1 cellular context compared by ENCODE assay signal in genomic region chr12:92363295-92364146, GRCh38.
TF ChIP-seq lines count a peak whose summit lies in the region.

No MANE protein-coding gene starts in this region.

TF ChIP-seq in GM12878, 131 proteins besides CTCF, POLR2A, EP300 and RAD21 (continued from another document and continues in another):
- TF ChIP-seq, protein P1, sequence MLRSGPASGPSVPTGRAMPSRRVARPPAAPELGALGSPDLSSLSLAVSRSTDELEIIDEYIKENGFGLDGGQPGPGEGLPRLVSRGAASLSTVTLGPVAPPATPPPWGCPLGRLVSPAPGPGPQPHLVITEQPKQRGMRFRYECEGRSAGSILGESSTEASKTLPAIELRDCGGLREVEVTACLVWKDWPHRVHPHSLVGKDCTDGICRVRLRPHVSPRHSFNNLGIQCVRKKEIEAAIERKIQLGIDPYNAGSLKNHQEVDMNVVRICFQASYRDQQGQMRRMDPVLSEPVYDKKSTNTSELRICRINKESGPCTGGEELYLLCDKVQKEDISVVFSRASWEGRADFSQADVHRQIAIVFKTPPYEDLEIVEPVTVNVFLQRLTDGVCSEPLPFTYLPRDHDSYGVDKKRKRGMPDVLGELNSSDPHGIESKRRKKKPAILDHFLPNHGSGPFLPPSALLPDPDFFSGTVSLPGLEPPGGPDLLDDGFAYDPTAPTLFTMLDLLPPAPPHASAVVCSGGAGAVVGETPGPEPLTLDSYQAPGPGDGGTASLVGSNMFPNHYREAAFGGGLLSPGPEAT (IDR thresholded peaks at IDR 0.05; ENCODE audit: low read depth), result peak; percentile 90
- TF ChIP-seq CEBPZ (IDR thresholded peaks at IDR 0.05; ENCODE audit: low read depth, low read length), result no peak
- no peak; the same call in 1 of the 2 replicates for TF ChIP-seq RAD51 (IDR thresholded peaks at IDR 0.05)
- TF ChIP-seq HSF1 (IDR thresholded peaks at IDR 0.05; ENCODE audit: low read depth, low read length), result no peak
- TF ChIP-seq, protein P2, sequence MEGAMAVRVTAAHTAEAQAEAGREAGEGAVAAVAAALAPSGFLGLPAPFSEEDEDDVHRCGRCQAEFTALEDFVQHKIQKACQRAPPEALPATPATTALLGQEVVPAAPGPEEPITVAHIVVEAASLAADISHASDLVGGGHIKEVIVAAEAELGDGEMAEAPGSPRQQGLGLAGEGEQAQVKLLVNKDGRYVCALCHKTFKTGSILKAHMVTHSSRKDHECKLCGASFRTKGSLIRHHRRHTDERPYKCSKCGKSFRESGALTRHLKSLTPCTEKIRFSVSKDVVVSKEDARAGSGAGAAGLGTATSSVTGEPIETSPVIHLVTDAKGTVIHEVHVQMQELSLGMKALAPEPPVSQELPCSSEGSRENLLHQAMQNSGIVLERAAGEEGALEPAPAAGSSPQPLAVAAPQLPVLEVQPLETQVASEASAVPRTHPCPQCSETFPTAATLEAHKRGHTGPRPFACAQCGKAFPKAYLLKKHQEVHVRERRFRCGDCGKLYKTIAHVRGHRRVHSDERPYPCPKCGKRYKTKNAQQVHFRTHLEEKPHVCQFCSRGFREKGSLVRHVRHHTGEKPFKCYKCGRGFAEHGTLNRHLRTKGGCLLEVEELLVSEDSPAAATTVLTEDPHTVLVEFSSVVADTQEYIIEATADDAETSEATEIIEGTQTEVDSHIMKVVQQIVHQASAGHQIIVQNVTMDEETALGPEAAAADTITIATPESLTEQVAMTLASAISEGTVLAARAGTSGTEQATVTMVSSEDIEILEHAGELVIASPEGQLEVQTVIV (IDR thresholded peaks at IDR 0.05; ENCODE audit: borderline replicate concordance, partially characterized antibody), result no peak
- 0 out of 4 replicates have a peak, but pooled peaks of 1 of the 2 experiments have one; percentile 35 for TF ChIP-seq CEBPB (IDR thresholded peaks at IDR 0.05; ENCODE audit: borderline replicate concordance in 1 of 2, low read depth in 2 of 2, low read length in 2 of 2)
- no peak for TF ChIP-seq HDAC2 (IDR thresholded peaks at IDR 0.05)
- peak; percentile 46; the same call in 1 of the 2 replicates for TF ChIP-seq MXI1 (IDR thresholded peaks at IDR 0.05; ENCODE audit: low read depth, low read length)
- TF ChIP-seq SMAD1 (IDR thresholded peaks at IDR 0.05; ENCODE audit: low read depth, partially characterized antibody), result peak; percentile 46
- no peak for TF ChIP-seq NR2C2 (IDR thresholded peaks at IDR 0.05; ENCODE audit: borderline replicate concordance, control insufficient read depth, insufficient read length, low read depth)
- no peak for TF ChIP-seq HCFC1 (IDR thresholded peaks at IDR 0.05; ENCODE audit: low read length)
- peak; percentile 90 for TF ChIP-seq TCF12 (IDR thresholded peaks at IDR 0.05; ENCODE audit: low read depth, low read length)
- no peak for TF ChIP-seq CHD4 (IDR thresholded peaks at IDR 0.05)
- TF ChIP-seq, protein P3, sequence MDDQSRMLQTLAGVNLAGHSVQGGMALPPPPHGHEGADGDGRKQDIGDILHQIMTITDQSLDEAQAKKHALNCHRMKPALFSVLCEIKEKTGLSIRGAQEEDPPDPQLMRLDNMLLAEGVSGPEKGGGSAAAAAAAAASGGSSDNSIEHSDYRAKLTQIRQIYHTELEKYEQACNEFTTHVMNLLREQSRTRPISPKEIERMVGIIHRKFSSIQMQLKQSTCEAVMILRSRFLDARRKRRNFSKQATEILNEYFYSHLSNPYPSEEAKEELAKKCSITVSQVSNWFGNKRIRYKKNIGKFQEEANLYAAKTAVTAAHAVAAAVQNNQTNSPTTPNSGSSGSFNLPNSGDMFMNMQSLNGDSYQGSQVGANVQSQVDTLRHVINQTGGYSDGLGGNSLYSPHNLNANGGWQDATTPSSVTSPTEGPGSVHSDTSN (IDR thresholded peaks at IDR 0.05; ENCODE audit: insufficient replicate concordance, low read depth, low read length), result no peak
- TF ChIP-seq ZNF687 (IDR thresholded peaks at IDR 0.05), result peak; percentile 95
- TF ChIP-seq PAX5 (IDR thresholded peaks at IDR 0.05; ENCODE audit: borderline replicate concordance, low read depth, low read length), result peak; percentile 68; the same call in 1 of the 2 replicates
- TF ChIP-seq, protein P4, sequence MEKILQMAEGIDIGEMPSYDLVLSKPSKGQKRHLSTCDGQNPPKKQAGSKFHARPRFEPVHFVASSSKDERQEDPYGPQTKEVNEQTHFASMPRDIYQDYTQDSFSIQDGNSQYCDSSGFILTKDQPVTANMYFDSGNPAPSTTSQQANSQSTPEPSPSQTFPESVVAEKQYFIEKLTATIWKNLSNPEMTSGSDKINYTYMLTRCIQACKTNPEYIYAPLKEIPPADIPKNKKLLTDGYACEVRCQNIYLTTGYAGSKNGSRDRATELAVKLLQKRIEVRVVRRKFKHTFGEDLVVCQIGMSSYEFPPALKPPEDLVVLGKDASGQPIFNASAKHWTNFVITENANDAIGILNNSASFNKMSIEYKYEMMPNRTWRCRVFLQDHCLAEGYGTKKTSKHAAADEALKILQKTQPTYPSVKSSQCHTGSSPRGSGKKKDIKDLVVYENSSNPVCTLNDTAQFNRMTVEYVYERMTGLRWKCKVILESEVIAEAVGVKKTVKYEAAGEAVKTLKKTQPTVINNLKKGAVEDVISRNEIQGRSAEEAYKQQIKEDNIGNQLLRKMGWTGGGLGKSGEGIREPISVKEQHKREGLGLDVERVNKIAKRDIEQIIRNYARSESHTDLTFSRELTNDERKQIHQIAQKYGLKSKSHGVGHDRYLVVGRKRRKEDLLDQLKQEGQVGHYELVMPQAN (conservative IDR thresholded peaks at IDR 0.05), result 0 out of 2 replicates have a peak, but pooled peaks have one; percentile 36
- TF ChIP-seq IKZF1 (conservative IDR thresholded peaks at IDR 0.05), result peak; percentile 96
- TF ChIP-seq, protein P5, sequence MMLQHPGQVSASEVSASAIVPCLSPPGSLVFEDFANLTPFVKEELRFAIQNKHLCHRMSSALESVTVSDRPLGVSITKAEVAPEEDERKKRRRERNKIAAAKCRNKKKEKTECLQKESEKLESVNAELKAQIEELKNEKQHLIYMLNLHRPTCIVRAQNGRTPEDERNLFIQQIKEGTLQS (IDR thresholded peaks at IDR 0.05; ENCODE audit: borderline replicate concordance, extremely low read depth, low read depth, low read length), result no peak
- TF ChIP-seq POLR2AphosphoS5 (IDR thresholded peaks at IDR 0.05; ENCODE audit: low read length), result peak; percentile 88
- no peak for TF ChIP-seq STAT3 (IDR thresholded peaks at IDR 0.05; ENCODE audit: low read depth, low read length)
- peak in 1 of 2 experiments; percentile 90; a peak in 2 of 4 replicates for TF ChIP-seq ETV6 (conservative IDR thresholded peaks at IDR 0.05 in 1 of 2, IDR thresholded peaks at IDR 0.05 in 1 of 2; ENCODE audit: borderline replicate concordance in 1 of 2, low read depth in 1 of 2)
- no peak for TF ChIP-seq JUND (IDR thresholded peaks at IDR 0.05; ENCODE audit: low read depth, low read length)
- TF ChIP-seq RB1 (IDR thresholded peaks at IDR 0.05; ENCODE audit: borderline replicate concordance), result no peak
- TF ChIP-seq SRF (IDR thresholded peaks at IDR 0.05; ENCODE audit: low read depth in 2 of 2, low read length in 2 of 2), result peak in 1 of 2 experiments; percentile 47; a peak in 1 of 4 replicates
- TF ChIP-seq, protein P6, sequence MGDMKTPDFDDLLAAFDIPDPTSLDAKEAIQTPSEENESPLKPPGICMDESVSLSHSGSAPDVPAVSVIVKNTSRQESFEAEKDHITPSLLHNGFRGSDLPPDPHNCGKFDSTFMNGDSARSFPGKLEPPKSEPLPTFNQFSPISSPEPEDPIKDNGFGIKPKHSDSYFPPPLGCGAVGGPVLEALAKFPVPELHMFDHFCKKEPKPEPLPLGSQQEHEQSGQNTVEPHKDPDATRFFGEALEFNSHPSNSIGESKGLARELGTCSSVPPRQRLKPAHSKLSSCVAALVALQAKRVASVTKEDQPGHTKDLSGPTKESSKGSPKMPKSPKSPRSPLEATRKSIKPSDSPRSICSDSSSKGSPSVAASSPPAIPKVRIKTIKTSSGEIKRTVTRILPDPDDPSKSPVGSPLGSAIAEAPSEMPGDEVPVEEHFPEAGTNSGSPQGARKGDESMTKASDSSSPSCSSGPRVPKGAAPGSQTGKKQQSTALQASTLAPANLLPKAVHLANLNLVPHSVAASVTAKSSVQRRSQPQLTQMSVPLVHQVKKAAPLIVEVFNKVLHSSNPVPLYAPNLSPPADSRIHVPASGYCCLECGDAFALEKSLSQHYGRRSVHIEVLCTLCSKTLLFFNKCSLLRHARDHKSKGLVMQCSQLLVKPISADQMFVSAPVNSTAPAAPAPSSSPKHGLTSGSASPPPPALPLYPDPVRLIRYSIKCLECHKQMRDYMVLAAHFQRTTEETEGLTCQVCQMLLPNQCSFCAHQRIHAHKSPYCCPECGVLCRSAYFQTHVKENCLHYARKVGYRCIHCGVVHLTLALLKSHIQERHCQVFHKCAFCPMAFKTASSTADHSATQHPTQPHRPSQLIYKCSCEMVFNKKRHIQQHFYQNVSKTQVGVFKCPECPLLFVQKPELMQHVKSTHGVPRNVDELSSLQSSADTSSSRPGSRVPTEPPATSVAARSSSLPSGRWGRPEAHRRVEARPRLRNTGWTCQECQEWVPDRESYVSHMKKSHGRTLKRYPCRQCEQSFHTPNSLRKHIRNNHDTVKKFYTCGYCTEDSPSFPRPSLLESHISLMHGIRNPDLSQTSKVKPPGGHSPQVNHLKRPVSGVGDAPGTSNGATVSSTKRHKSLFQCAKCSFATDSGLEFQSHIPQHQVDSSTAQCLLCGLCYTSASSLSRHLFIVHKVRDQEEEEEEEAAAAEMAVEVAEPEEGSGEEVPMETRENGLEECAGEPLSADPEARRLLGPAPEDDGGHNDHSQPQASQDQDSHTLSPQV (IDR thresholded peaks at IDR 0.05), result no peak
- peak; percentile 90 for TF ChIP-seq CBFB (IDR thresholded peaks at IDR 0.05; ENCODE audit: low read depth)
- TF ChIP-seq E2F4 (IDR thresholded peaks at IDR 0.05; ENCODE audit: low read depth, low read length), result no peak
- TF ChIP-seq WRNIP1 (IDR thresholded peaks at IDR 0.05; ENCODE audit: borderline replicate concordance, low read depth, low read length), result no peak
- TF ChIP-seq SMC3 (IDR thresholded peaks at IDR 0.05; ENCODE audit: borderline replicate concordance, low read length), result peak; percentile 25; the same call in 1 of the 2 replicates
- TF ChIP-seq CBX3 (IDR thresholded peaks at IDR 0.05; ENCODE audit: borderline replicate concordance, low read depth), result no peak
- peak; percentile 99 for TF ChIP-seq EED (IDR thresholded peaks at IDR 0.05; ENCODE audit: low read depth)
